Comparison of ENCODE assay signal across 8 cellular contexts in genomic region chr16:31874354-31875111, GRCh38.
DNase-seq lines count a peak whose midpoint lies in the region; ATAC-seq lines count a peak whose summit lies in the region.

No MANE protein-coding gene starts in this region.

- ATAC-seq in GM19463 (IDR thresholded peaks at IDR 0.05; ENCODE audit: unreplicated experiment): peak; percentile 31
- no peak for ATAC-seq in HG03521 (IDR thresholded peaks at IDR 0.05; ENCODE audit: unreplicated experiment)

- H3K9me3 ChIP-seq in HUES6 (ENCODE audit: control insufficient read depth, insufficient read depth, low read depth, low read length): peaks cover 2% of the 10 kb centered on the region; the same call in 1 of the 2 replicates
- H3K9me3 ChIP-seq in effector memory CD4-positive, alpha-beta T cell (ENCODE audit: control insufficient read depth, low read length): no peaks in the 10 kb centered on the region
- H3K9me3 ChIP-seq in mucosa of stomach (ENCODE audit: control insufficient read depth, low read length): no peaks in the 10 kb centered on the region

- H3K4me1 ChIP-seq in HUES6 (ENCODE audit: control insufficient read depth, insufficient read depth, low read length): no peaks in the 10 kb centered on the region
- peaks cover 59% of the 10 kb centered on the region for H3K4me1 ChIP-seq in effector memory CD4-positive, alpha-beta T cell (ENCODE audit: control insufficient read depth, insufficient read depth, low read length, poor library complexity, severe bottlenecking)
- H3K4me1 ChIP-seq in mucosa of stomach (ENCODE audit: control insufficient read depth, insufficient read depth, low read length): peaks cover 42% of the 10 kb centered on the region

- DNase-seq in ELR (ENCODE audit: low read depth): peak; percentile 72
- DNase-seq in SW480 (ENCODE audit: low spot score): peak; percentile 10
- DNase-seq in effector memory CD4-positive, alpha-beta T cell: peak in 2 of 3 donors; percentile 28 to 36
- DNase-seq in NCI-H1694 treated with DMSO at 0.1 percent for 48 hours (lab: John Stamatoyannopoulos, UW): no peak

- H3K4me3 ChIP-seq in HUES6 (ENCODE audit: low read depth, low read length) (peak overlapping the region; percentile 83), mucosa of stomach (ENCODE audit: low read length) (peak overlapping the region; percentile 98)
- H3K4me3 ChIP-seq in effector memory CD4-positive, alpha-beta T cell (ENCODE audit: insufficient read depth, low read depth, low read length, poor library complexity, severe bottlenecking): peak overlapping the region; percentile 98

- H3K27me3 ChIP-seq in HUES6 (ENCODE audit: control insufficient read depth, insufficient read depth, low read length): peaks cover 8% of the 10 kb centered on the region; the same call in 1 of the 2 replicates
- no peaks in the 10 kb centered on the region for H3K27me3 ChIP-seq in effector memory CD4-positive, alpha-beta T cell (replicated peaks; ENCODE audit: control insufficient read depth, insufficient read depth, low read length, poor library complexity, severe bottlenecking)
- H3K27me3 ChIP-seq in mucosa of stomach (ENCODE audit: control insufficient read depth, insufficient read depth, low read length): no peaks in the 10 kb centered on the region

- H3K36me3 ChIP-seq in HUES6 (ENCODE audit: control insufficient read depth, insufficient read depth, low read length) (peaks cover 18% of the 10 kb centered on the region), mucosa of stomach (ENCODE audit: control insufficient read depth, insufficient read depth, low read length) (no peaks in the 10 kb centered on the region)
- peaks cover 6% of the 10 kb centered on the region for H3K36me3 ChIP-seq in effector memory CD4-positive, alpha-beta T cell (ENCODE audit: control insufficient read depth, insufficient read depth, low read length)

- H3K27ac ChIP-seq in HUES6 (ENCODE audit: low read depth, low read length): peak overlapping the region; percentile 93
- H3K27ac ChIP-seq in effector memory CD4-positive, alpha-beta T cell (ENCODE audit: insufficient read depth, low read length, poor library complexity, severe bottlenecking): peak overlapping the region; percentile 98

- peak overlapping the region; percentile 95 for H3K9ac ChIP-seq in HUES6 (ENCODE audit: low read length)
- H3K9ac ChIP-seq in mucosa of stomach (ENCODE audit: low read length): peak overlapping the region; percentile 97
